8 cellular contexts compared by ENCODE assay signal in the genomic region with DNA sequence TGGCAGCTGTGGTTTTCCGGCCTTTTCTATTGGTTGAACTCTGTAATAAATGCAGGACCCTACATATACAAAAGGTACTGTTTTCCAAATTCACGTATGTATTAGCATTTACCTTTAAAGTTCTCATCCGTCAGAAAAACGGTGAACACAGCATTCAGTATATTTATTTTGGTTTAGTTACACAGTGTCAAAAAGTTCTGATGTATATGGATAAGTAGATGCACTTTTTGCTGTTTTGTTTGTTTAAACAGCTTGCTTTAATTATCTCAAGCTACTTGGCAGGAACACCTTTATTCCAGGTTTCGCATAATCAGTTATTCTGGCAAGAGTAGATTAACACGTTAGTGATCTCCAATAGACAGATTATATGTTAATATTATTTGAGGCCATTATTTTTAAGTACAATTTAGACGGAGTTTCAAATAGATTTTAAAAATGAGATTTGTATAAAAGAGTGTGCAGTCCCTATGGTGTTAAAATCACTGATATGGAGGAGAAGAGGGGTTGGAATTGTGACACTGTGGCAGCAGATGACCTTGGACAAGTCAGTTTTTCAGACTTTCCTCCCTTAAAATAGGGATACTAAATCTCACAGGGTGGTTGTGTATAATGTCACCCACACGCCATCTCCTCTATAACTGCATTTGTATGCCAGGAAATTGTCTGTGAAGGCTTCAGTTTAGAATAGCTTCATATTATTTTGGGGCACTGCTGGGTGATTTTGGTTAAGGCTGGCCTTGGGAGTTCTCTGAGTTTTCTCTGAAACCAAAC.
DNase-seq lines count a peak whose midpoint lies in the region; ATAC-seq, FAIRE-seq and TF ChIP-seq lines count a peak whose summit lies in the region.

No MANE protein-coding gene starts in this region.

- no peak for TF ChIP-seq CTCF in GM12864 (IDR thresholded peaks at IDR 0.05; ENCODE audit: low read depth, low read length, missing control alignments)
- TF ChIP-seq CTCF in fibroblast of mammary gland (conservative IDR thresholded peaks at IDR 0.05; ENCODE audit: control insufficient read depth, insufficient read depth, low read depth, low read length): no peak

- H3K4me3 ChIP-seq in GM12864 (ENCODE audit: low read depth, low read length): peak overlapping the region; percentile 92
- H3K4me3 ChIP-seq in fibroblast of mammary gland (ENCODE audit: control insufficient read depth, low read depth, low read length): peak overlapping the region; percentile 97
- H3K4me3 ChIP-seq in skeletal muscle cell (ENCODE audit: low read depth, low read length): peak overlapping the region; percentile 99

- ATAC-seq in SK-N-SH treated with all-trans-retinoic acid at 6 μM for 48 hours (no peak), HG02884 (IDR thresholded peaks at IDR 0.05; ENCODE audit: unreplicated experiment) (no peak), HG03521 (IDR thresholded peaks at IDR 0.05; ENCODE audit: unreplicated experiment) (no peak)

- FAIRE-seq in GM19239 (lab: Jason Lieb, UNC): no peak

- DNase-seq in GM12864 (ENCODE audit: low read depth): no peak
- peak; percentile 24 for DNase-seq in fibroblast of mammary gland (ENCODE audit: low read depth)
- no peak for DNase-seq in skeletal muscle cell (ENCODE audit: low read depth)
- no peak for DNase-seq in GM19239 (ENCODE audit: insufficient read length, low spot score)
- no peak for DNase-seq in NCI-H1417 treated with DMSO at 0.1 percent for 48 hours (lab: John Stamatoyannopoulos, UW)

TF ChIP-seq in SK-N-SH treated with all-trans-retinoic acid at 6 μM for 48 hours, 23 proteins besides CTCF, POLR2A, EP300 and RAD21:
- TF ChIP-seq ZNF70 (CRISPR knock-in tag; IDR thresholded peaks at IDR 0.05) (no peak), TCF4 (CRISPR knock-in tag; IDR thresholded peaks at IDR 0.05; ENCODE audit: borderline replicate concordance) (peak; percentile 30; the same call in 1 of the 2 replicates), ISL1 (CRISPR knock-in tag; IDR thresholded peaks at IDR 0.05) (no peak), ZFP30 (CRISPR knock-in tag; IDR thresholded peaks at IDR 0.05) (no peak)
- TF ChIP-seq, protein P1, sequence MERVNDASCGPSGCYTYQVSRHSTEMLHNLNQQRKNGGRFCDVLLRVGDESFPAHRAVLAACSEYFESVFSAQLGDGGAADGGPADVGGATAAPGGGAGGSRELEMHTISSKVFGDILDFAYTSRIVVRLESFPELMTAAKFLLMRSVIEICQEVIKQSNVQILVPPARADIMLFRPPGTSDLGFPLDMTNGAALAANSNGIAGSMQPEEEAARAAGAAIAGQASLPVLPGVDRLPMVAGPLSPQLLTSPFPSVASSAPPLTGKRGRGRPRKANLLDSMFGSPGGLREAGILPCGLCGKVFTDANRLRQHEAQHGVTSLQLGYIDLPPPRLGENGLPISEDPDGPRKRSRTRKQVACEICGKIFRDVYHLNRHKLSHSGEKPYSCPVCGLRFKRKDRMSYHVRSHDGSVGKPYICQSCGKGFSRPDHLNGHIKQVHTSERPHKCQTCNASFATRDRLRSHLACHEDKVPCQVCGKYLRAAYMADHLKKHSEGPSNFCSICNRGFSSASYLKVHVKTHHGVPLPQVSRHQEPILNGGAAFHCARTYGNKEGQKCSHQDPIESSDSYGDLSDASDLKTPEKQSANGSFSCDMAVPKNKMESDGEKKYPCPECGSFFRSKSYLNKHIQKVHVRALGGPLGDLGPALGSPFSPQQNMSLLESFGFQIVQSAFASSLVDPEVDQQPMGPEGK (CRISPR knock-in tag; IDR thresholded peaks at IDR 0.05; ENCODE audit: borderline replicate concordance): no peak
